Comparison of ENCODE assay signal across 15 cellular contexts in the genomic region with DNA sequence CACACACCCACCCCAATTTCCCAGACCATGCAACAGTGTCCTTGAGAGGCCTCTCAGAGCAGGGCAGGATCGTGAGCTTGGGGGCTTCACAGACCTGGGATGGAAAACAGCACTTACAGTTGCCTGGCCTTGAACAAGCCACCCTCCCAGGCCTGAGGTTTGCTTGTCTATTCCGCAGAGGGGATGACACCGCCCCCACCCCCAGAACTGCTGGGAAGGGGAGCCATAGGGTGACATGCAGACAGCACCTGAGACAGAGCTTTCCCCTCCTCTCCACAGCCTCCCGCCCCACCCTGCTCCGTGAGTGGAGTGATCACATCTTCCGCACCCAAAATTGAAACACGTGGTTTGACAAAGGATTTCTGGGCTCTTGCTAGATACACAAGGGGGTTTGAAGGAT.
DNase-seq lines count a peak whose midpoint lies in the region; ATAC-seq and TF ChIP-seq lines count a peak whose summit lies in the region.
"Had no signal": no experiment of that assay in that cellular context is flagged by ENCODE, and none has a peak within 500 bp of the region (broad histone marks: within the 10 kb centered on the region; RNA-seq: fewer than 3 reads in every experiment).

No MANE protein-coding gene starts in this region.

- DNase-seq in activated T-cell treated with anti-CD3 and anti-CD28 coated beads, Interleukin-2, amount 50 U/mL, for 1 hour = peak; percentile 3
- no peak for DNase-seq in activated T-cell treated with anti-CD3 and anti-CD28 coated beads, Interleukin-2, amount 50 U/mL, for 72 hours
- peak; percentile 9 for DNase-seq in left cardiac atrium
- DNase-seq in heart right ventricle = no peak
- no peak for DNase-seq in neural progenitor cell (ENCODE audit: low spot score)
- DNase-seq in spleen = peak; percentile 45
- DNase-seq in NCI-H2081 treated with DMSO at 0.1 percent for 48 hours (lab: John Stamatoyannopoulos, UW) = no peak
- DNase-seq: DND-41, GDM1, HCEC 1CT, HFFc6 had no signal

- peaks cover 48% of the 10 kb centered on the region for H3F3A ChIP-seq in neural progenitor cell (ENCODE audit: low read depth)

- no peaks in the 10 kb centered on the region for H3K9me3 Mint-ChIP-seq in activated T-cell treated with anti-CD3 and anti-CD28 coated beads, Interleukin-2, amount 50 U/mL, for 72 hours
- peaks cover 4% of the 10 kb centered on the region for H3K9me3 Mint-ChIP-seq in neural progenitor cell
- H3K9me3 Mint-ChIP-seq: CD8-positive, alpha-beta memory T cell; HFFc6 had no signal

- H3K4me2 ChIP-seq in neural progenitor cell = no peak overlapping the region

- H2AFZ ChIP-seq in neural progenitor cell (replicated peaks) = no peak overlapping the region

- H3K27ac ChIP-seq in heart right ventricle (no peak overlapping the region), neural progenitor cell (no peak overlapping the region), spleen (no peak overlapping the region)
- H3K27ac ChIP-seq: 22Rv1 had no signal

- no peaks in the 10 kb centered on the region for H3K27me3 ChIP-seq in heart right ventricle
- H3K27me3 ChIP-seq in neural progenitor cell = no peaks in the 10 kb centered on the region
- peaks cover 0 to 14% (median 0%) of the 10 kb centered on the region in 7 donors for H3K27me3 ChIP-seq in spleen (replicated peaks in 1 of 7)

- H3K36me3 ChIP-seq in heart right ventricle = no peaks in the 10 kb centered on the region
- no peaks in the 10 kb centered on the region for H3K36me3 ChIP-seq in neural progenitor cell
- H3K36me3 ChIP-seq in spleen = no peaks in the 10 kb centered on the region

- H3K4me1 Mint-ChIP-seq in activated T-cell treated with anti-CD3 and anti-CD28 coated beads, Interleukin-2, amount 50 U/mL, for 72 hours (ENCODE audit: low read depth) = peaks cover 13% of the 10 kb centered on the region
- H3K4me1 Mint-ChIP-seq in neural progenitor cell = peaks cover 72% of the 10 kb centered on the region

- no peak for TF ChIP-seq CTCF in heart right ventricle (IDR thresholded peaks at IDR 0.05)
- no peak for TF ChIP-seq CTCF in neural progenitor cell (IDR thresholded peaks at IDR 0.05)
- TF ChIP-seq CTCF in spleen (IDR thresholded peaks at IDR 0.05 in 8 of 11, conservative IDR thresholded peaks at IDR 0.05 in 3 of 11) = no peak

- H3K36me3 Mint-ChIP-seq in activated T-cell treated with anti-CD3 and anti-CD28 coated beads, Interleukin-2, amount 50 U/mL, for 72 hours (ENCODE audit: insufficient read depth in 2 of 2) = no peaks in the 10 kb centered on the region
- H3K36me3 Mint-ChIP-seq in neural progenitor cell = no peaks in the 10 kb centered on the region
- H3K36me3 Mint-ChIP-seq: CD8-positive, alpha-beta memory T cell had no signal

- H3K9ac ChIP-seq in neural progenitor cell = no peak overlapping the region

- no peaks in the 10 kb centered on the region for H4K20me1 ChIP-seq in neural progenitor cell (ENCODE audit: low read depth)

- H3K4me1 ChIP-seq in heart right ventricle = peaks cover 29 to 70% (median 37%) of the 10 kb centered on the region in 9 donors
- H3K4me1 ChIP-seq in neural progenitor cell = peaks cover 29% of the 10 kb centered on the region
- H3K4me1 ChIP-seq in spleen = peaks cover 0 to 32% (median 21%) of the 10 kb centered on the region in 6 donors
- H3K4me1 ChIP-seq: Caco-2 had no signal

- no peaks in the 10 kb centered on the region for H3K9me3 ChIP-seq in heart right ventricle
- H3K9me3 ChIP-seq in neural progenitor cell (ENCODE audit: low read depth) = no peaks in the 10 kb centered on the region
- no peaks in the 10 kb centered on the region for H3K9me3 ChIP-seq in spleen
- H3K9me3 ChIP-seq: Caco-2 had no signal

- intact Hi-C loops in left cardiac atrium (cut with DNase I) (loop anchor here in 1 of 2 donors (10.0 kb wide), 1 partner anchor 128 kb away; the partner anchor contains the start of gene TNRC6C), heart right ventricle (cut with DNase I) (loop anchor here in 1 of 10 donors (10.0 kb wide), 1 partner anchor 282 kb away; no protein-coding TSS in a partner anchor), spleen (cut with DNase I; ENCODE audit: low total_unique reads) (no loop called here)

- no peak overlapping the region for H3K4me3 Mint-ChIP-seq in activated T-cell treated with anti-CD3 and anti-CD28 coated beads, Interleukin-2, amount 50 U/mL, for 72 hours
- no peak overlapping the region for H3K4me3 Mint-ChIP-seq in neural progenitor cell
- H3K4me3 Mint-ChIP-seq: CD8-positive, alpha-beta memory T cell; HFFc6 had no signal

- H3K27ac Mint-ChIP-seq in activated T-cell treated with anti-CD3 and anti-CD28 coated beads, Interleukin-2, amount 50 U/mL, for 72 hours = no peak overlapping the region
- H3K27ac Mint-ChIP-seq in neural progenitor cell = peak overlapping the region; percentile 39
- H3K27ac Mint-ChIP-seq: CD8-positive, alpha-beta memory T cell; HFFc6 had no signal

- no peak for ATAC-seq in activated T-cell treated with anti-CD3 and anti-CD28 coated beads, Interleukin-2, amount 50 U/mL, for 72 hours (replicated peaks in 1 of 2)
- ATAC-seq in left cardiac atrium (no peak), heart right ventricle (no peak), GM19397 (IDR thresholded peaks at IDR 0.05; ENCODE audit: unreplicated experiment) (no peak)

- H3K4me3 ChIP-seq in heart right ventricle = no peak overlapping the region
- H3K4me3 ChIP-seq in neural progenitor cell = no peak overlapping the region
- H3K4me3 ChIP-seq in spleen = no peak overlapping the region

- H3K27me3 Mint-ChIP-seq in activated T-cell treated with anti-CD3 and anti-CD28 coated beads, Interleukin-2, amount 50 U/mL, for 72 hours (ENCODE audit: low read depth) = peaks cover 1% of the 10 kb centered on the region
- H3K27me3 Mint-ChIP-seq in neural progenitor cell (ENCODE audit: insufficient read depth, low read depth) = peaks cover 15% of the 10 kb centered on the region

- H3K79me2 ChIP-seq in neural progenitor cell (ENCODE audit: low read depth) = no peaks in the 10 kb centered on the region

- WGBS in heart right ventricle, 2 donors = 79 to 83% methylated on average over 7 of the region's 7 CpGs
- WGBS in spleen, 5 donors = 79 to 86% (median 81%) methylated on average over 7 of the region's 7 CpGs

- TF ChIP-seq POLR2A in spleen (IDR thresholded peaks at IDR 0.05) = no peak

Comparison
In these comparisons a context has a peak if more than half of its experiments do, and no peak if none do; other contexts are left out.
1. DNase-seq: peak in activated T-cell treated with anti-CD3 and anti-CD28 coated beads, Interleukin-2, amount 50 U/mL, for 1 hour (single experiment), left cardiac atrium (single experiment) and spleen (single experiment); none in activated T-cell treated with anti-CD3 and anti-CD28 coated beads, Interleukin-2, amount 50 U/mL, for 72 hours (0 of 2), heart right ventricle (0 of 2), neural progenitor cell (single experiment) and NCI-H2081 treated with DMSO at 0.1 percent for 48 hours (single experiment).